In the genomic region with DNA sequence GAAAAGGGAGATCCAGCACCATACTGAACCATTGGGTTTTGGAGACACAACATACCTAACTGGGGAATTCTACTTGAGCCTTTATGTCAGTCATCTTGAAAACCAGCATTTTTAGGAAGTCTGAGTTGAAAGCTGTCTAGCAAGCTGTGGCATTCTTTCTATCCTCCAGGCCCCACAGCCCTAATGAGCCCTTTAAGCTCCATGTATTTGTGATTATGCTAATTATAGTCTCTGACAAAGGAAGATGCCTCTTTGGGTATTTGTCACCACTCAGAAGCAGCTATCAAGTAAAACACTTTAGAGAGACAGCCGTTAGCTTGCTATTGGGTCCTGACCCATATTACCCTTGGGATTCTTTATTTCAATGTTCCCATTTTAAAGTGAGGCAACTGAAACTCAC, we compare ENCODE assay signal across 22 cellular contexts.
"Had no signal": no experiment of that assay in that cellular context is flagged by ENCODE, and none has a peak within 500 bp of the region (broad histone marks: within the 10 kb centered on the region; RNA-seq: fewer than 3 reads in every experiment).

No MANE protein-coding gene starts in this region.

- H3K27ac ChIP-seq: adrenal gland, PC-9 had no signal

- H3K4me1 Mint-ChIP-seq: activated naive CD4-positive, alpha-beta T cell treated with anti-CD3 and anti-CD28 coated beads, Interleukin-2, amount 10 ng/mL, durations not matched to agents 7 days and 5 days; activated naive CD8-positive, alpha-beta T cell treated with anti-CD3 and anti-CD28 coated beads for 36 hours had no signal

- H3K27ac Mint-ChIP-seq: activated CD8-positive, alpha-beta T cell treated with anti-CD3 and anti-CD28 coated beads for 36 hours; activated naive CD4-positive, alpha-beta T cell treated with anti-CD3 and anti-CD28 coated beads, Interleukin-2, amount 10 ng/mL, durations not matched to agents 7 days and 5 days; activated naive CD8-positive, alpha-beta T cell treated with anti-CD3 and anti-CD28 coated beads for 36 hours; activated T-cell treated with anti-CD3 and anti-CD28 coated beads, Interleukin-2, amount 50 U/mL, for 72 hours; activated T-helper 2 cell treated with anti-CD3 and anti-CD28 coated beads, Interferon-gamma antibody, Interleukin-2, Interleukin-4, amounts not matched to agents 10 μg/mL and 5 μg/mL and 100 μg/mL, durations not matched to agents 14 hours and 24 hours and 36 hours; T-helper 1 cell treated with Interleukin-12 subunit alpha and Interleukin-12 subunit beta and Interleukin-4 antibody, amounts not matched to agents 30 μg/mL and 1 μg/mL, for 36 hours had no signal

- H3K36me3 ChIP-seq: adrenal gland had no signal

- H3K36me3 Mint-ChIP-seq: activated naive CD4-positive, alpha-beta T cell treated with anti-CD3 and anti-CD28 coated beads, Interleukin-2, amount 10 ng/mL, durations not matched to agents 7 days and 5 days; activated naive CD8-positive, alpha-beta T cell treated with anti-CD3 and anti-CD28 coated beads for 36 hours had no signal

- H3K4me3 Mint-ChIP-seq: activated CD8-positive, alpha-beta T cell treated with anti-CD3 and anti-CD28 coated beads for 36 hours; activated naive CD4-positive, alpha-beta T cell treated with anti-CD3 and anti-CD28 coated beads, Interleukin-2, amount 10 ng/mL, durations not matched to agents 7 days and 5 days; activated naive CD8-positive, alpha-beta T cell treated with anti-CD3 and anti-CD28 coated beads for 36 hours; activated T-cell treated with anti-CD3 and anti-CD28 coated beads, Interleukin-2, amount 50 U/mL, for 72 hours; T-helper 1 cell treated with Interleukin-12 subunit alpha and Interleukin-12 subunit beta and Interleukin-4 antibody, amounts not matched to agents 30 μg/mL and 1 μg/mL, for 36 hours had no signal

- H3K27me3 Mint-ChIP-seq: activated CD8-positive, alpha-beta T cell treated with anti-CD3 and anti-CD28 coated beads for 36 hours; activated naive CD4-positive, alpha-beta T cell treated with anti-CD3 and anti-CD28 coated beads, Interleukin-2, amount 10 ng/mL, durations not matched to agents 7 days and 5 days; activated naive CD8-positive, alpha-beta T cell treated with anti-CD3 and anti-CD28 coated beads for 36 hours had no signal

- H3K4me3 ChIP-seq: adrenal gland, PC-9 had no signal

- H3K4me1 ChIP-seq: adrenal gland had no signal

- DNase-seq: activated CD4-positive, alpha-beta T cell treated with anti-CD3 and anti-CD28 coated beads for 4 hours; activated CD8-positive, alpha-beta memory T cell treated with anti-CD3 and anti-CD28 coated beads, Interleukin-2, amount 50 U/mL, for 4 hours; activated CD8-positive, alpha-beta T cell treated with anti-CD3 and anti-CD28 coated beads for 36 hours; activated gamma-delta T cell treated with Interleukin-2 at 50 U/mL for 16 hours; activated naive CD4-positive, alpha-beta T cell treated with anti-CD3 and anti-CD28 coated beads, Interleukin-2, amount 10 ng/mL, durations not matched to agents 7 days and 5 days; activated naive CD8-positive, alpha-beta T cell treated with anti-CD3 and anti-CD28 coated beads for 36 hours; activated T-cell treated with anti-CD3 and anti-CD28 coated beads, Interleukin-2, amount 50 U/mL, for 72 hours; adrenal gland; anterior cingulate cortex; caudate nucleus; Kasumi-1; KBM-7; NCI-H1105 treated with DMSO at 0.1 percent for 48 hours; NCI-H1930; NCI-H226; NCI-H526; NCI-H82; PC-9; SHP77 treated with DMSO at 0.1 percent for 48 hours had no signal

- ATAC-seq: activated CD4-positive, CD25-positive, alpha-beta regulatory T cell treated with anti-CD3 and anti-CD28 coated beads, Interleukin-2, amount 50 U/mL, for 24 hours; activated CD8-positive, alpha-beta T cell treated with anti-CD3 and anti-CD28 coated beads for 36 hours; activated T-cell treated with anti-CD3 and anti-CD28 coated beads, Interleukin-2, amount 50 U/mL, for 72 hours had no signal

- H3K27me3 ChIP-seq: adrenal gland had no signal
